ENCODE assay signal across 11 cellular contexts in the genomic region with DNA sequence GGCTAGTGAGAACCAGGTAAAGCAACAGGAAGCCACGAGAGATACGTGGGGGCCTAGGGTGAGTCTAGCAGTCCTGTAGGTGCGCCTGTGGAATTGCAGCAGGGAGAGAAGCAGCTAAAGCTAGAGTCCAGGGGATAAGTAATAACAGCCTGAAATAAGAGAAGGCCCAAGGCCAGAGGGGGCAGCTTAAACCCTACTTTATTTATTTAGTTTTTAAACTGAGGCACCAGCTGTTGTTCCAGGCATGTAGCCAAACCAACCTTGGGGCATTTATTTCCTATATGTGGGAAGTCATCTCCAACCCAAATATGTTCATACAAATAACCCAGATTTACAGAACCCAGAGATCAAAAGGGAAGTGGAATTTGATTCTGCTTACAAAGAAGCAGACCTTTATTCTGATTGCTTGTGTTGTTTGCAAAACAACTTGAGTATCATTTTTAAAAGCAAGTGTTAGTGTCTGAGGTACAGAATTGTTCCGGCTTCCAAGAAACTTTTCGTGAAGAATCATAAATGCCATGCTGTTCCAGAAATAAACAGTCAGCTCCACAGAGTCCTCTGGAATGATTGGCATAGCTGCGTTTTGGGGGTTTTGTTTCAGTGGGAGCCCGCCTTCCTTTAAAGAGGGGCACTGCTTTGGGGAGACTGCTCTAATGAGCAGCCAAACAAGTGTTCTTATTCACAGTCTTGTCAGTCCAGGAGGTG.
DNase-seq lines count a peak whose midpoint lies in the region; ATAC-seq, FAIRE-seq and TF ChIP-seq lines count a peak whose summit lies in the region.
"Had no signal": no experiment of that assay in that cellular context is flagged by ENCODE, and none has a peak within 500 bp of the region (broad histone marks: within the 10 kb centered on the region; RNA-seq: fewer than 3 reads in every experiment).

No MANE protein-coding gene starts in this region.

- H3K4me3 ChIP-seq in tibial artery = no peak overlapping the region

- FAIRE-seq in H54 (lab: Jason Lieb, UNC) = peak; percentile 61

- H3K4me1 Mint-ChIP-seq in stimulated activated naive CD8-positive, alpha-beta T cell treated with anti-CD3 and anti-CD28 coated beads, Interleukin-15, amount 100 ng/mL, for 72 hours = no peaks in the 10 kb centered on the region
- H3K4me1 Mint-ChIP-seq: central memory CD8-positive, alpha-beta T cell; stimulated activated memory B cell treated with anti-CD40 and anti-IgM and Interleukin-4, amounts not matched to agents 10 μg/mL and 1 μg/mL and 100 μg/mL, for 72 hours had no signal

- no peak for ATAC-seq in HG03442 (IDR thresholded peaks at IDR 0.05; ENCODE audit: unreplicated experiment)
- no peak for ATAC-seq in stimulated activated naive CD8-positive, alpha-beta T cell treated with anti-CD3 and anti-CD28 coated beads, Interleukin-15, amount 100 ng/mL, for 72 hours
- ATAC-seq: activated CD8-positive, alpha-beta T cell treated with anti-CD3 and anti-CD28 coated beads, Interleukin-2, amount 10 ng/mL, durations not matched to agents 7 days and 5 days; stimulated activated memory B cell treated with anti-CD40 and anti-IgM and Interleukin-4, amounts not matched to agents 10 μg/mL and 1 μg/mL and 100 μg/mL, for 72 hours had no signal

- peaks cover 0 to 15% (median 9%) of the 10 kb centered on the region in 4 donors for H3K4me1 ChIP-seq in tibial artery

- no peak for TF ChIP-seq POLR2A in H54 (IDR thresholded peaks at IDR 0.05; ENCODE audit: low read depth, low read length)

- H3K27me3 Mint-ChIP-seq in stimulated activated naive CD8-positive, alpha-beta T cell treated with anti-CD3 and anti-CD28 coated beads, Interleukin-15, amount 100 ng/mL, for 72 hours = peaks cover 6% of the 10 kb centered on the region
- H3K27me3 Mint-ChIP-seq: central memory CD8-positive, alpha-beta T cell; stimulated activated memory B cell treated with anti-CD40 and anti-IgM and Interleukin-4, amounts not matched to agents 10 μg/mL and 1 μg/mL and 100 μg/mL, for 72 hours had no signal

- DNase-seq in A172 (ENCODE audit: low spot score) = peak; percentile 8
- no peak for DNase-seq in H54 (ENCODE audit: insufficient read length, low spot score)
- peak; percentile 65 for DNase-seq in NCI-H82 treated with DMSO at 0.1 percent for 48 hours (lab: John Stamatoyannopoulos, UW; ENCODE audit: unreplicated experiment)
- no peak for DNase-seq in epithelial cell of prostate (ENCODE audit: low read depth, low spot score)
- DNase-seq in stimulated activated naive CD8-positive, alpha-beta T cell treated with anti-CD3 and anti-CD28 coated beads, Interleukin-15, amount 100 ng/mL, for 72 hours = no peak
- DNase-seq in AG08395 (ENCODE audit: low spot score) = no peak
- no peak for DNase-seq in tibial artery
- DNase-seq: activated CD8-positive, alpha-beta T cell treated with anti-CD3 and anti-CD28 coated beads, Interleukin-2, amount 10 ng/mL, durations not matched to agents 7 days and 5 days had no signal

- no peaks in the 10 kb centered on the region for H3K27me3 ChIP-seq in tibial artery

- no peak for TF ChIP-seq CTCF in tibial artery (IDR thresholded peaks at IDR 0.05)

- H3K9me3 Mint-ChIP-seq in stimulated activated naive CD8-positive, alpha-beta T cell treated with anti-CD3 and anti-CD28 coated beads, Interleukin-15, amount 100 ng/mL, for 72 hours = no peaks in the 10 kb centered on the region
- H3K9me3 Mint-ChIP-seq: central memory CD8-positive, alpha-beta T cell; stimulated activated memory B cell treated with anti-CD40 and anti-IgM and Interleukin-4, amounts not matched to agents 10 μg/mL and 1 μg/mL and 100 μg/mL, for 72 hours had no signal

- intact Hi-C loops in tibial artery (cut with DNase I; ENCODE audit: low total_unique reads) = no loop called here

- H3K9me3 ChIP-seq in tibial artery = no peaks in the 10 kb centered on the region

- H3K27ac ChIP-seq in epithelial cell of prostate (peak overlapping the region; percentile 39), tibial artery (peak overlapping the region in 1 of 2 donors; percentile 22)

- no peaks in the 10 kb centered on the region for H3K36me3 ChIP-seq in tibial artery

- H3K4me3 Mint-ChIP-seq in stimulated activated naive CD8-positive, alpha-beta T cell treated with anti-CD3 and anti-CD28 coated beads, Interleukin-15, amount 100 ng/mL, for 72 hours = no peak overlapping the region
- H3K4me3 Mint-ChIP-seq: activated CD8-positive, alpha-beta T cell treated with anti-CD3 and anti-CD28 coated beads, Interleukin-2, amount 10 ng/mL, durations not matched to agents 7 days and 5 days; central memory CD8-positive, alpha-beta T cell; stimulated activated memory B cell treated with anti-CD40 and anti-IgM and Interleukin-4, amounts not matched to agents 10 μg/mL and 1 μg/mL and 100 μg/mL, for 72 hours had no signal

- no peak overlapping the region for H3K27ac Mint-ChIP-seq in stimulated activated naive CD8-positive, alpha-beta T cell treated with anti-CD3 and anti-CD28 coated beads, Interleukin-15, amount 100 ng/mL, for 72 hours
- H3K27ac Mint-ChIP-seq: activated CD8-positive, alpha-beta T cell treated with anti-CD3 and anti-CD28 coated beads, Interleukin-2, amount 10 ng/mL, durations not matched to agents 7 days and 5 days; stimulated activated memory B cell treated with anti-CD40 and anti-IgM and Interleukin-4, amounts not matched to agents 10 μg/mL and 1 μg/mL and 100 μg/mL, for 72 hours had no signal

Comparison
In these comparisons a context has a peak if more than half of its experiments do, and no peak if none do; other contexts are left out.
1. DNase-seq: peak in A172 (single experiment) and NCI-H82 treated with DMSO at 0.1 percent for 48 hours (single experiment); none in H54 (single experiment), epithelial cell of prostate (single experiment), stimulated activated naive CD8-positive, alpha-beta T cell treated with anti-CD3 and anti-CD28 coated beads, Interleukin-15, amount 100 ng/mL, for 72 hours (0 of 2), AG08395 (single experiment) and tibial artery (0 of 2).